ENCODE assay signal across 25 cellular contexts in genomic region chr5:38207343-38207742, GRCh38. TPM values are rescaled to one million over a fixed set of nuclear protein-coding genes. Genes with fewer than 3 reads are reported as not detected.
DNase-seq lines count a peak whose midpoint lies in the region; ATAC-seq, FAIRE-seq and TF ChIP-seq lines count a peak whose summit lies in the region.
"Had no signal": no experiment of that assay in that cellular context is flagged by ENCODE, and none has a peak within 500 bp of the region (broad histone marks: within the 10 kb centered on the region; RNA-seq: fewer than 3 reads in every experiment).

No MANE protein-coding gene starts in this region.

- BruUV-seq in mammary epithelial cell (replicated peaks; lab: Mats Ljungman, UMichigan) (no TSS peak), HepG2 (replicated peaks; lab: Mats Ljungman, UMichigan) (no TSS peak), Calu3 (replicated peaks; lab: Mats Ljungman, UMichigan) (no TSS peak)

- peak; percentile 48 for ATAC-seq in HepG2
- ATAC-seq in activated CD4-positive, CD25-positive, alpha-beta regulatory T cell treated with anti-CD3 and anti-CD28 coated beads, Interleukin-2, amount 50 U/mL, for 24 hours: no peak
- ATAC-seq: left colon, T-cell had no signal

- H3K36me3 ChIP-seq in mammary epithelial cell (ENCODE audit: insufficient read depth, low read length): no peaks in the 10 kb centered on the region
- no peaks in the 10 kb centered on the region for H3K36me3 ChIP-seq in HepG2 (replicated peaks in 1 of 2; ENCODE audit: control insufficient read depth in 1 of 2, insufficient read depth in 2 of 2, low read length in 2 of 2)
- H3K36me3 ChIP-seq: ovary, sigmoid colon, stomach, vagina had no signal

- in situ Hi-C loops in mammary epithelial cell (cut with MboI; ENCODE audit: low sequenced_read_pairs in 2 of 2) (no loop called here), HepG2 (cut with HindIII; ENCODE audit: extremely low pct_ligation_motif_present, low pct_unique_long_range_greater_than_20kb) (loop anchor here (5.0 kb wide), 1 partner anchor 195 kb away; no protein-coding TSS in a partner anchor)

- no peak overlapping the region for H3K4me3 ChIP-seq in mammary epithelial cell (replicated peaks in 1 of 3; ENCODE audit: insufficient read depth in 1 of 3, low read depth in 2 of 3, low read length in 3 of 3)
- no peak overlapping the region for H3K4me3 ChIP-seq in HepG2 (replicated peaks in 1 of 3; ENCODE audit: insufficient read depth in 1 of 3, low read depth in 2 of 3, low read length in 3 of 3)
- H3K4me3 ChIP-seq: ovary, sigmoid colon, stomach, vagina had no signal

- H3K27ac Mint-ChIP-seq in Calu3 (ENCODE audit: unreplicated experiment): no peak overlapping the region
- H3K27ac Mint-ChIP-seq: T-cell had no signal

- no peak overlapping the region for H3K4me2 ChIP-seq in mammary epithelial cell (ENCODE audit: insufficient read depth, low read depth, low read length)
- no peak overlapping the region for H3K4me2 ChIP-seq in HepG2 (ENCODE audit: low read depth, low read length)

- H3K27me3 Mint-ChIP-seq in Calu3 (ENCODE audit: unreplicated experiment): peaks cover 74% of the 10 kb centered on the region

- H3K9ac ChIP-seq in mammary epithelial cell (ENCODE audit: insufficient read depth, low read length) (no peak overlapping the region), HepG2 (ENCODE audit: insufficient read depth, low read depth, low read length) (no peak overlapping the region)

- H4K20me1 ChIP-seq in mammary epithelial cell (ENCODE audit: insufficient read depth, low read length) (no peaks in the 10 kb centered on the region), HepG2 (ENCODE audit: insufficient read depth, low read length) (no peaks in the 10 kb centered on the region)

- H3K36me3 Mint-ChIP-seq in Calu3 (ENCODE audit: insufficient read depth, unreplicated experiment): no peaks in the 10 kb centered on the region
- H3K36me3 Mint-ChIP-seq: T-cell had no signal

- H3K79me2 ChIP-seq in mammary epithelial cell (ENCODE audit: insufficient read depth, low read length): no peaks in the 10 kb centered on the region
- no peaks in the 10 kb centered on the region for H3K79me2 ChIP-seq in HepG2 (ENCODE audit: insufficient read depth, low read length)

- H3K27me3 ChIP-seq in mammary epithelial cell (ENCODE audit: insufficient read depth, low read length) (no peaks in the 10 kb centered on the region), HepG2 (ENCODE audit: control insufficient read depth in 1 of 2, insufficient read depth in 2 of 2, low read length in 2 of 2) (no peaks in the 10 kb centered on the region; a peak in 1 of 5 replicates)
- H3K27me3 ChIP-seq: ovary, sigmoid colon, vagina had no signal

- TF ChIP-seq CTCF in mammary epithelial cell (conservative IDR thresholded peaks at IDR 0.05 in 1 of 2, IDR thresholded peaks at IDR 0.05 in 1 of 2; ENCODE audit: extremely low read depth in 1 of 2, insufficient read depth in 1 of 2, low read depth in 1 of 2, low read length in 2 of 2) (peak; percentile 17), HepG2 (CRISPR knock-in tag; IDR thresholded peaks at IDR 0.05) (no peak), Calu3 (IDR thresholded peaks at IDR 0.05; ENCODE audit: unreplicated experiment) (no peak)

- TF ChIP-seq EP300 in Ishikawa (IDR thresholded peaks at IDR 0.05; ENCODE audit: borderline replicate concordance) (no peak), HepG2 (IDR thresholded peaks at IDR 0.05; ENCODE audit: low read depth in 2 of 2, low read length in 2 of 2) (no peak), HepG2 (CRISPR knock-in tag; IDR thresholded peaks at IDR 0.05; ENCODE audit: borderline replicate concordance) (no peak)

- no peaks in the 10 kb centered on the region for H3K4me1 Mint-ChIP-seq in Calu3 (ENCODE audit: low read depth, unreplicated experiment)
- H3K4me1 Mint-ChIP-seq: T-cell had no signal

- no peaks in the 10 kb centered on the region for H3K4me1 ChIP-seq in mammary epithelial cell (ENCODE audit: insufficient read depth, low read length)
- H3K4me1 ChIP-seq in HepG2 (ENCODE audit: insufficient read depth, low read length): no peaks in the 10 kb centered on the region
- H3K4me1 ChIP-seq: sigmoid colon, stomach, vagina had no signal

- H3K9me3 ChIP-seq in mammary epithelial cell (replicated peaks; ENCODE audit: insufficient read depth, low read length) (no peaks in the 10 kb centered on the region), HepG2 (ENCODE audit: low read length) (no peaks in the 10 kb centered on the region)
- H3K9me3 ChIP-seq: ovary, sigmoid colon, stomach, vagina had no signal

- no peaks in the 10 kb centered on the region for H3K9me3 Mint-ChIP-seq in Calu3 (ENCODE audit: low read depth, unreplicated experiment)

- H3K4me3 Mint-ChIP-seq in Calu3 (ENCODE audit: low read depth, unreplicated experiment): no peak overlapping the region
- H3K4me3 Mint-ChIP-seq: T-cell had no signal

- H3K27ac ChIP-seq in mammary epithelial cell (ENCODE audit: insufficient read depth, low read depth, low read length): no peak overlapping the region
- H3K27ac ChIP-seq in HepG2 (ENCODE audit: extremely low read length, insufficient read depth, low read length): no peak overlapping the region
- H3K27ac ChIP-seq: ovary, sigmoid colon, stomach, vagina had no signal

- no peak for FAIRE-seq in HepG2 (lab: Jason Lieb, UNC)
- FAIRE-seq: G401.6, GM12892, H54 had no signal

- no peak for TF ChIP-seq RAD21 in Ishikawa (IDR thresholded peaks at IDR 0.05; ENCODE audit: low read depth)
- no peak for TF ChIP-seq RAD21 in HepG2 (CRISPR knock-in tag; IDR thresholded peaks at IDR 0.05)

- POLR2A ChIA-PET in HepG2 (lab: Yijun Ruan, JAX): no interaction called here

- H2AFZ ChIP-seq in mammary epithelial cell (ENCODE audit: low read depth, low read length): no peak overlapping the region
- H2AFZ ChIP-seq in HepG2 (ENCODE audit: low read length): no peak overlapping the region

- dilution Hi-C loops in mammary epithelial cell (cut with HindIII; ENCODE audit: low sequenced_read_pairs): no loop called here

- intact Hi-C loops in mammary epithelial cell (cut with micrococcal nuclease): loop anchor here (5.0 kb wide), 1 partner anchor 715 kb away; no protein-coding TSS in a partner anchor
- intact Hi-C loops in HepG2 (cut with micrococcal nuclease; ENCODE audit: unreplicated experiment): no loop called here
- intact Hi-C loops in Calu3 (cut with micrococcal nuclease; ENCODE audit: unreplicated experiment): loop anchor here (10.0 kb wide), 1 partner anchor 543 kb away; no protein-coding TSS in a partner anchor
- intact Hi-C loops in head of caudate nucleus (cut with DNase I): no loop called here

- TF ChIP-seq POLR2A in HepG2 (IDR thresholded peaks at IDR 0.05; ENCODE audit: insufficient read depth in 1 of 2, low read depth in 2 of 2, low read length in 2 of 2): no peak

- DNase-seq in ELF-1 (ENCODE audit: low read depth, low spot score) (peak; percentile 15), mammary epithelial cell (peak; percentile 10), HepG2 (ENCODE audit: low spot score) (peak; percentile 16), Calu3 (no peak), head of caudate nucleus (no peak), GM19240 (ENCODE audit: insufficient read length, low spot score) (no peak)
- DNase-seq: central memory CD4-positive, alpha-beta T cell; COR-L47; effector CD8-positive, alpha-beta T cell; hippocampal formation; Kasumi-1; left colon; NCI-H146; NK-92 treated with Interleukin-12 subunit alpha and Interleukin-12 subunit beta, amount 100 ng/mL, for 24 hours; ovary; sigmoid colon; stomach; T-cell had no signal

- CTCF ChIA-PET in mammary epithelial cell (lab: Charles Lee; ENCODE audit: low non-redundant PET): no interaction called here
- CTCF ChIA-PET in HepG2 (lab: Yijun Ruan, JAX; ENCODE audit: low intra/inter-chr PET ratio, low total read pairs): no interaction called here
- CTCF ChIA-PET in Calu3 (lab: Charles Lee): interaction anchor here (0.5 to 1.0 kb wide), 2 partner anchors 16 to 1078 kb away, joined by 4 to 5 read pairs; no protein-coding TSS in a partner anchor

TF ChIP-seq in Ishikawa, 13 proteins besides CTCF, POLR2A, EP300 and RAD21 (continues in another document):
- peak; percentile 49; the same call in 1 of the 2 replicates for TF ChIP-seq CEBPB (IDR thresholded peaks at IDR 0.05)

TF ChIP-seq in HepG2, 621 proteins besides CTCF, POLR2A, EP300 and RAD21 (continues in another document):
- TF ChIP-seq SATB2 (CRISPR knock-in tag; IDR thresholded peaks at IDR 0.05) (no peak), ZNF564 (CRISPR knock-in tag; IDR thresholded peaks at IDR 0.05) (no peak), CEBPB (IDR thresholded peaks at IDR 0.05; ENCODE audit: borderline replicate concordance, low read depth, low read length) (peak; percentile 93)

RNA-seq across cellular contexts. Expression of gene EGFLAM, which starts 51.0 kb away (rescaled TPM):
- total RNA-seq in mammary epithelial cell (10 to 100 TPM; 20.6 to 26.0 TPM), HepG2 (2016; rRNA removed; fragmentation: Illumina TruSeq; extraction: Trizol) (not detected in 2 replicates), Calu3 (2022) (not detected in 2 replicates)
- polyA plus RNA-seq in mammary epithelial cell (0.10 TPM), HepG2 (2011; rRNA removed) (not detected in 2 replicates)
- polyA minus RNA-seq in mammary epithelial cell: not detected
- not detected in 2 replicates for total RNA-seq in HepG2 (2016; cell fraction: cytosol; rRNA removed; fragmentation: Illumina TruSeq; extraction: Trizol; ENCODE audit: low read depth)
- total RNA-seq in HepG2 (2016; cell fraction: insoluble cytoplasmic fraction; rRNA removed; fragmentation: Illumina TruSeq; extraction: Trizol): not detected in 2 replicates
- total RNA-seq in HepG2 (2016; cell fraction: membrane; rRNA removed; fragmentation: Illumina TruSeq; extraction: Trizol): not detected in 2 replicates
- total RNA-seq in HepG2 (2016; cell fraction: nucleus; rRNA removed; fragmentation: Illumina TruSeq; extraction: Trizol): not detected in 2 replicates
- not detected in 2 replicates for polyA plus RNA-seq in HepG2 (2011; cell fraction: cytosol; rRNA removed)
- polyA plus RNA-seq in HepG2 (2011; cell fraction: nucleus; rRNA removed): not detected in 2 replicates
- not detected in 2 replicates for polyA plus RNA-seq in HepG2 (2012)
- not detected in 2 replicates for polyA plus RNA-seq in HepG2 (2016; cell fraction: cytosol; fragmentation: Illumina TruSeq; extraction: Trizol; ENCODE audit: low read depth)
- not detected in 2 replicates for polyA plus RNA-seq in HepG2 (2016; cell fraction: insoluble cytoplasmic fraction; fragmentation: Illumina TruSeq; extraction: Trizol; ENCODE audit: low read depth)
- polyA plus RNA-seq in HepG2 (2016; cell fraction: membrane; fragmentation: Illumina TruSeq; extraction: Trizol; ENCODE audit: low read depth): not detected in 2 replicates
- polyA plus RNA-seq in HepG2 (2016; cell fraction: nucleus; fragmentation: Illumina TruSeq; extraction: Trizol; ENCODE audit: insufficient read depth, low read depth): not detected in 2 replicates
- polyA minus RNA-seq in HepG2 (2011; rRNA and poly(A)+ RNA removed; ENCODE audit: low replicate concordance): not detected in 2 replicates
- polyA minus RNA-seq in HepG2 (2011; cell fraction: cytosol; rRNA and poly(A)+ RNA removed): not detected in 2 replicates
- polyA minus RNA-seq in HepG2 (2011; cell fraction: nucleus; rRNA and poly(A)+ RNA removed): not detected in 2 replicates
- total RNA-seq: activated CD8-positive, alpha-beta memory T cell treated with anti-CD3 and anti-CD28 coated beads for 36 hours; T-cell had no signal

Comparison
In these comparisons a context has a peak if more than half of its experiments do, and no peak if none do; other contexts are left out.
1. DNase-seq: peak in ELF-1 (single experiment), mammary epithelial cell (single experiment) and HepG2 (single experiment); none in Calu3 (single experiment), head of caudate nucleus (0 of 42) and GM19240 (single experiment).
2. CTCF ChIP-seq: peak in mammary epithelial cell (2 of 2); none in HepG2 (single experiment) and Calu3 (single experiment).
3. RNA of gene EGFLAM, which starts 51.0 kb away (total RNA-seq): 20.6 to 26.0 TPM in mammary epithelial cell; not detected in HepG2 and not detected in Calu3; every median in the first group is over 10 times any median in the second.
4. intact Hi-C loops: an anchor here in mammary epithelial cell (5.0 kb wide) and Calu3 (10.0 kb wide); none called in HepG2 and head of caudate nucleus.